1 cellular context compared by ENCODE assay signal in the genomic region with DNA sequence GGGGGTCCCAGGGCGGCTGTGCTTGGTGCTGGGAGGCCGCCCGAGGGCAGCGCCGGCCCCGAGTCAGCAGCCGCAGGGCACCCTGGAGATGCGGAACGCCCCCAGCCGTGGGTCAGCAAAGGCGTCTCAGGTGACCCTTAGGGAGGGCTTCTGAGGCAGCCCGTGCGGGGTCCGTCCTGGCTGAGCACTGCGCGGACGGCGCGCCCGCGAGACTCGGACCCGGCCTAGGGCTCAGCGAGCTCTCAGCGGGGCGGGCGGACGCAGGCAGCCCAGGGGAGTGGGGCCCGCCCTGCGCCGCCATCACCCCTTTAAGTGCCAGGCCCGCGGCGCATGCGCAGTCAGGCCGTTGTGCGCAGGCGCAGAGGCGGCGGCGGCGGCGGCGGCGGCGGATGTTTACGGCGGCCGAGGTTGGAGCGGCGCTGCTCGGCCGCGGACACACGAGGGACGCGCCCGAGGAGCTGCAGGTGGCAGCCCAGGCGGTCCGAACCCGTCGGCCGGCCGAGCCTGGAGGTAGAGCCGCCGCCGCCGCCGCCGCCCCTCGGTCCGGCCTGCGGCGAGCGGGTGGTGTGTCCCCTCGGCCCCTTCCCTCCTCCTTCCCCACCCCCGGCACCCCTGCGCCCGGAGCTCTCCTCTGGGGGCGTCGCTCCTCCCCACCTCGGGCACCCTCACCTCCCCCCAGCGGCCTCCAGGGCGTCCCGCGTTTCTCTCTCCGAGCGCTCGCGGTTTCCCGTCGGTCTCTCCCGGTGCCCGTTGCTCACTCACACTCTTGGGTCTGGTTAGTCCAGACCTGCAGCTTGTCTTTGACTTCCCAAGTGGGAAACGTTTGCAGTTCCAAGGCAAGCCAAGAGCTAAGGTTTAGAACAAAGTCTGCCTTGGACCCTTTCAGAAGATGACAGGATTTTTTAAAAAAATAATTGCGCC.
TF ChIP-seq lines count a peak whose summit lies in the region.

A gene (plus strand): TSS at position 388 of the 921 bp plus-strand sequence. CDS start 4,218 bp downstream, outside the sequence.

TF ChIP-seq in GM12878, 131 proteins besides CTCF, POLR2A, EP300 and RAD21 (continued from another document and continues in another):
- TF ChIP-seq, protein P1, sequence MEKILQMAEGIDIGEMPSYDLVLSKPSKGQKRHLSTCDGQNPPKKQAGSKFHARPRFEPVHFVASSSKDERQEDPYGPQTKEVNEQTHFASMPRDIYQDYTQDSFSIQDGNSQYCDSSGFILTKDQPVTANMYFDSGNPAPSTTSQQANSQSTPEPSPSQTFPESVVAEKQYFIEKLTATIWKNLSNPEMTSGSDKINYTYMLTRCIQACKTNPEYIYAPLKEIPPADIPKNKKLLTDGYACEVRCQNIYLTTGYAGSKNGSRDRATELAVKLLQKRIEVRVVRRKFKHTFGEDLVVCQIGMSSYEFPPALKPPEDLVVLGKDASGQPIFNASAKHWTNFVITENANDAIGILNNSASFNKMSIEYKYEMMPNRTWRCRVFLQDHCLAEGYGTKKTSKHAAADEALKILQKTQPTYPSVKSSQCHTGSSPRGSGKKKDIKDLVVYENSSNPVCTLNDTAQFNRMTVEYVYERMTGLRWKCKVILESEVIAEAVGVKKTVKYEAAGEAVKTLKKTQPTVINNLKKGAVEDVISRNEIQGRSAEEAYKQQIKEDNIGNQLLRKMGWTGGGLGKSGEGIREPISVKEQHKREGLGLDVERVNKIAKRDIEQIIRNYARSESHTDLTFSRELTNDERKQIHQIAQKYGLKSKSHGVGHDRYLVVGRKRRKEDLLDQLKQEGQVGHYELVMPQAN (conservative IDR thresholded peaks at IDR 0.05) = peak; percentile 95
- TF ChIP-seq RFX5 (IDR thresholded peaks at IDR 0.05; ENCODE audit: low read depth, low read length) (no peak), MTA3 (IDR thresholded peaks at IDR 0.05; ENCODE audit: borderline replicate concordance, low read length) (no peak), SMAD1 (IDR thresholded peaks at IDR 0.05; ENCODE audit: low read depth, partially characterized antibody) (no peak), ZNF217 (IDR thresholded peaks at IDR 0.05) (peak; percentile 79; the same call in 1 of the 2 replicates), ZNF384 (IDR thresholded peaks at IDR 0.05; ENCODE audit: borderline replicate concordance, low read depth, low read length) (no peak), JUNB (IDR thresholded peaks at IDR 0.05) (no peak), SREBF1 (IDR thresholded peaks at IDR 0.05; ENCODE audit: low read length) (no peak), RB1 (IDR thresholded peaks at IDR 0.05; ENCODE audit: borderline replicate concordance) (0 out of 2 replicates have a peak, but pooled peaks have one; percentile 80), CHD4 (IDR thresholded peaks at IDR 0.05) (no peak), FOS (IDR thresholded peaks at IDR 0.05; ENCODE audit: borderline replicate concordance, extremely low read depth, insufficient read length) (no peak), HDAC2 (IDR thresholded peaks at IDR 0.05) (no peak), SREBF2 (IDR thresholded peaks at IDR 0.05; ENCODE audit: low read length) (no peak), HDAC6 (IDR thresholded peaks at IDR 0.05; ENCODE audit: unreplicated experiment) (no peak), EGR1 (IDR thresholded peaks at IDR 0.05; ENCODE audit: borderline replicate concordance in 1 of 2, low read depth in 2 of 2, low read length in 2 of 2) (peak in 1 of 2 experiments; percentile 46; a peak in 1 of 3 replicates), CBX5 (IDR thresholded peaks at IDR 0.05; ENCODE audit: low read depth) (no peak), DPF2 (IDR thresholded peaks at IDR 0.05) (peak; percentile 84), IKZF2 (IDR thresholded peaks at IDR 0.05) (no peak), JUND (IDR thresholded peaks at IDR 0.05; ENCODE audit: low read depth, low read length) (no peak), RBBP5 (conservative IDR thresholded peaks at IDR 0.05) (no peak), TCF12 (IDR thresholded peaks at IDR 0.05; ENCODE audit: low read depth, low read length) (no peak; the same call in 1 of the 2 replicates), MEF2B (IDR thresholded peaks at IDR 0.05; ENCODE audit: partially characterized antibody, poor library complexity, severe bottlenecking) (no peak)
- TF ChIP-seq, protein P2, sequence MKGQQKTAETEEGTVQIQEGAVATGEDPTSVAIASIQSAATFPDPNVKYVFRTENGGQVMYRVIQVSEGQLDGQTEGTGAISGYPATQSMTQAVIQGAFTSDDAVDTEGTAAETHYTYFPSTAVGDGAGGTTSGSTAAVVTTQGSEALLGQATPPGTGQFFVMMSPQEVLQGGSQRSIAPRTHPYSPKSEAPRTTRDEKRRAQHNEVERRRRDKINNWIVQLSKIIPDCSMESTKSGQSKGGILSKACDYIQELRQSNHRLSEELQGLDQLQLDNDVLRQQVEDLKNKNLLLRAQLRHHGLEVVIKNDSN (IDR thresholded peaks at IDR 0.05; ENCODE audit: borderline replicate concordance, extremely low read length, insufficient read depth, low read depth, low read length) = no peak
- TF ChIP-seq, protein P3, sequence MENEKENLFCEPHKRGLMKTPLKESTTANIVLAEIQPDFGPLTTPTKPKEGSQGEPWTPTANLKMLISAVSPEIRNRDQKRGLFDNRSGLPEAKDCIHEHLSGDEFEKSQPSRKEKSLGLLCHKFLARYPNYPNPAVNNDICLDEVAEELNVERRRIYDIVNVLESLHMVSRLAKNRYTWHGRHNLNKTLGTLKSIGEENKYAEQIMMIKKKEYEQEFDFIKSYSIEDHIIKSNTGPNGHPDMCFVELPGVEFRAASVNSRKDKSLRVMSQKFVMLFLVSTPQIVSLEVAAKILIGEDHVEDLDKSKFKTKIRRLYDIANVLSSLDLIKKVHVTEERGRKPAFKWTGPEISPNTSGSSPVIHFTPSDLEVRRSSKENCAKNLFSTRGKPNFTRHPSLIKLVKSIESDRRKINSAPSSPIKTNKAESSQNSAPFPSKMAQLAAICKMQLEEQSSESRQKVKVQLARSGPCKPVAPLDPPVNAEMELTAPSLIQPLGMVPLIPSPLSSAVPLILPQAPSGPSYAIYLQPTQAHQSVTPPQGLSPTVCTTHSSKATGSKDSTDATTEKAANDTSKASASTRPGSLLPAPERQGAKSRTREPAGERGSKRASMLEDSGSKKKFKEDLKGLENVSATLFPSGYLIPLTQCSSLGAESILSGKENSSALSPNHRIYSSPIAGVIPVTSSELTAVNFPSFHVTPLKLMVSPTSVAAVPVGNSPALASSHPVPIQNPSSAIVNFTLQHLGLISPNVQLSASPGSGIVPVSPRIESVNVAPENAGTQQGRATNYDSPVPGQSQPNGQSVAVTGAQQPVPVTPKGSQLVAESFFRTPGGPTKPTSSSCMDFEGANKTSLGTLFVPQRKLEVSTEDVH (IDR thresholded peaks at IDR 0.05; ENCODE audit: low read depth, partially characterized antibody) = no peak
- TF ChIP-seq, protein P4, sequence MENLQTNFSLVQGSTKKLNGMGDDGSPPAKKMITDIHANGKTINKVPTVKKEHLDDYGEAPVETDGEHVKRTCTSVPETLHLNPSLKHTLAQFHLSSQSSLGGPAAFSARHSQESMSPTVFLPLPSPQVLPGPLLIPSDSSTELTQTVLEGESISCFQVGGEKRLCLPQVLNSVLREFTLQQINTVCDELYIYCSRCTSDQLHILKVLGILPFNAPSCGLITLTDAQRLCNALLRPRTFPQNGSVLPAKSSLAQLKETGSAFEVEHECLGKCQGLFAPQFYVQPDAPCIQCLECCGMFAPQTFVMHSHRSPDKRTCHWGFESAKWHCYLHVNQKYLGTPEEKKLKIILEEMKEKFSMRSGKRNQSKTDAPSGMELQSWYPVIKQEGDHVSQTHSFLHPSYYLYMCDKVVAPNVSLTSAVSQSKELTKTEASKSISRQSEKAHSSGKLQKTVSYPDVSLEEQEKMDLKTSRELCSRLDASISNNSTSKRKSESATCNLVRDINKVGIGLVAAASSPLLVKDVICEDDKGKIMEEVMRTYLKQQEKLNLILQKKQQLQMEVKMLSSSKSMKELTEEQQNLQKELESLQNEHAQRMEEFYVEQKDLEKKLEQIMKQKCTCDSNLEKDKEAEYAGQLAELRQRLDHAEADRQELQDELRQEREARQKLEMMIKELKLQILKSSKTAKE (IDR thresholded peaks at IDR 0.05; ENCODE audit: low read depth, poor library complexity, severe bottlenecking) = no peak
- TF ChIP-seq, protein P5, sequence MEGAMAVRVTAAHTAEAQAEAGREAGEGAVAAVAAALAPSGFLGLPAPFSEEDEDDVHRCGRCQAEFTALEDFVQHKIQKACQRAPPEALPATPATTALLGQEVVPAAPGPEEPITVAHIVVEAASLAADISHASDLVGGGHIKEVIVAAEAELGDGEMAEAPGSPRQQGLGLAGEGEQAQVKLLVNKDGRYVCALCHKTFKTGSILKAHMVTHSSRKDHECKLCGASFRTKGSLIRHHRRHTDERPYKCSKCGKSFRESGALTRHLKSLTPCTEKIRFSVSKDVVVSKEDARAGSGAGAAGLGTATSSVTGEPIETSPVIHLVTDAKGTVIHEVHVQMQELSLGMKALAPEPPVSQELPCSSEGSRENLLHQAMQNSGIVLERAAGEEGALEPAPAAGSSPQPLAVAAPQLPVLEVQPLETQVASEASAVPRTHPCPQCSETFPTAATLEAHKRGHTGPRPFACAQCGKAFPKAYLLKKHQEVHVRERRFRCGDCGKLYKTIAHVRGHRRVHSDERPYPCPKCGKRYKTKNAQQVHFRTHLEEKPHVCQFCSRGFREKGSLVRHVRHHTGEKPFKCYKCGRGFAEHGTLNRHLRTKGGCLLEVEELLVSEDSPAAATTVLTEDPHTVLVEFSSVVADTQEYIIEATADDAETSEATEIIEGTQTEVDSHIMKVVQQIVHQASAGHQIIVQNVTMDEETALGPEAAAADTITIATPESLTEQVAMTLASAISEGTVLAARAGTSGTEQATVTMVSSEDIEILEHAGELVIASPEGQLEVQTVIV (IDR thresholded peaks at IDR 0.05; ENCODE audit: borderline replicate concordance, partially characterized antibody) = no peak
- TF ChIP-seq, protein P6, sequence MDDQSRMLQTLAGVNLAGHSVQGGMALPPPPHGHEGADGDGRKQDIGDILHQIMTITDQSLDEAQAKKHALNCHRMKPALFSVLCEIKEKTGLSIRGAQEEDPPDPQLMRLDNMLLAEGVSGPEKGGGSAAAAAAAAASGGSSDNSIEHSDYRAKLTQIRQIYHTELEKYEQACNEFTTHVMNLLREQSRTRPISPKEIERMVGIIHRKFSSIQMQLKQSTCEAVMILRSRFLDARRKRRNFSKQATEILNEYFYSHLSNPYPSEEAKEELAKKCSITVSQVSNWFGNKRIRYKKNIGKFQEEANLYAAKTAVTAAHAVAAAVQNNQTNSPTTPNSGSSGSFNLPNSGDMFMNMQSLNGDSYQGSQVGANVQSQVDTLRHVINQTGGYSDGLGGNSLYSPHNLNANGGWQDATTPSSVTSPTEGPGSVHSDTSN (IDR thresholded peaks at IDR 0.05; ENCODE audit: insufficient replicate concordance, low read depth, low read length) = no peak
- TF ChIP-seq, protein P7, sequence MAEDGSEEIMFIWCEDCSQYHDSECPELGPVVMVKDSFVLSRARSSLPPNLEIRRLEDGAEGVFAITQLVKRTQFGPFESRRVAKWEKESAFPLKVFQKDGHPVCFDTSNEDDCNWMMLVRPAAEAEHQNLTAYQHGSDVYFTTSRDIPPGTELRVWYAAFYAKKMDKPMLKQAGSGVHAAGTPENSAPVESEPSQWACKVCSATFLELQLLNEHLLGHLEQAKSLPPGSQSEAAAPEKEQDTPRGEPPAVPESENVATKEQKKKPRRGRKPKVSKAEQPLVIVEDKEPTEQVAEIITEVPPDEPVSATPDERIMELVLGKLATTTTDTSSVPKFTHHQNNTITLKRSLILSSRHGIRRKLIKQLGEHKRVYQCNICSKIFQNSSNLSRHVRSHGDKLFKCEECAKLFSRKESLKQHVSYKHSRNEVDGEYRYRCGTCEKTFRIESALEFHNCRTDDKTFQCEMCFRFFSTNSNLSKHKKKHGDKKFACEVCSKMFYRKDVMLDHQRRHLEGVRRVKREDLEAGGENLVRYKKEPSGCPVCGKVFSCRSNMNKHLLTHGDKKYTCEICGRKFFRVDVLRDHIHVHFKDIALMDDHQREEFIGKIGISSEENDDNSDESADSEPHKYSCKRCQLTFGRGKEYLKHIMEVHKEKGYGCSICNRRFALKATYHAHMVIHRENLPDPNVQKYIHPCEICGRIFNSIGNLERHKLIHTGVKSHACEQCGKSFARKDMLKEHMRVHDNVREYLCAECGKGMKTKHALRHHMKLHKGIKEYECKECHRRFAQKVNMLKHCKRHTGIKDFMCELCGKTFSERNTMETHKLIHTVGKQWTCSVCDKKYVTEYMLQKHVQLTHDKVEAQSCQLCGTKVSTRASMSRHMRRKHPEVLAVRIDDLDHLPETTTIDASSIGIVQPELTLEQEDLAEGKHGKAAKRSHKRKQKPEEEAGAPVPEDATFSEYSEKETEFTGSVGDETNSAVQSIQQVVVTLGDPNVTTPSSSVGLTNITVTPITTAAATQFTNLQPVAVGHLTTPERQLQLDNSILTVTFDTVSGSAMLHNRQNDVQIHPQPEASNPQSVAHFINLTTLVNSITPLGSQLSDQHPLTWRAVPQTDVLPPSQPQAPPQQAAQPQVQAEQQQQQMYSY (CRISPR knock-in tag; IDR thresholded peaks at IDR 0.05) = no peak
- TF ChIP-seq, protein P8, sequence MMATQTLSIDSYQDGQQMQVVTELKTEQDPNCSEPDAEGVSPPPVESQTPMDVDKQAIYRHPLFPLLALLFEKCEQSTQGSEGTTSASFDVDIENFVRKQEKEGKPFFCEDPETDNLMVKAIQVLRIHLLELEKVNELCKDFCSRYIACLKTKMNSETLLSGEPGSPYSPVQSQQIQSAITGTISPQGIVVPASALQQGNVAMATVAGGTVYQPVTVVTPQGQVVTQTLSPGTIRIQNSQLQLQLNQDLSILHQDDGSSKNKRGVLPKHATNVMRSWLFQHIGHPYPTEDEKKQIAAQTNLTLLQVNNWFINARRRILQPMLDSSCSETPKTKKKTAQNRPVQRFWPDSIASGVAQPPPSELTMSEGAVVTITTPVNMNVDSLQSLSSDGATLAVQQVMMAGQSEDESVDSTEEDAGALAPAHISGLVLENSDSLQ (IDR thresholded peaks at IDR 0.05) = no peak
- TF ChIP-seq, protein P9, sequence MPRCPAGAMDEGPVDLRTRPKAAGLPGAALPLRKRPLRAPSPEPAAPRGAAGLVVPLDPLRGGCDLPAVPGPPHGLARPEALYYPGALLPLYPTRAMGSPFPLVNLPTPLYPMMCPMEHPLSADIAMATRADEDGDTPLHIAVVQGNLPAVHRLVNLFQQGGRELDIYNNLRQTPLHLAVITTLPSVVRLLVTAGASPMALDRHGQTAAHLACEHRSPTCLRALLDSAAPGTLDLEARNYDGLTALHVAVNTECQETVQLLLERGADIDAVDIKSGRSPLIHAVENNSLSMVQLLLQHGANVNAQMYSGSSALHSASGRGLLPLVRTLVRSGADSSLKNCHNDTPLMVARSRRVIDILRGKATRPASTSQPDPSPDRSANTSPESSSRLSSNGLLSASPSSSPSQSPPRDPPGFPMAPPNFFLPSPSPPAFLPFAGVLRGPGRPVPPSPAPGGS (IDR thresholded peaks at IDR 0.05; ENCODE audit: borderline replicate concordance, insufficient read depth, low read depth, low read length, poor library complexity, severe bottlenecking) = no peak
- TF ChIP-seq, protein P10, sequence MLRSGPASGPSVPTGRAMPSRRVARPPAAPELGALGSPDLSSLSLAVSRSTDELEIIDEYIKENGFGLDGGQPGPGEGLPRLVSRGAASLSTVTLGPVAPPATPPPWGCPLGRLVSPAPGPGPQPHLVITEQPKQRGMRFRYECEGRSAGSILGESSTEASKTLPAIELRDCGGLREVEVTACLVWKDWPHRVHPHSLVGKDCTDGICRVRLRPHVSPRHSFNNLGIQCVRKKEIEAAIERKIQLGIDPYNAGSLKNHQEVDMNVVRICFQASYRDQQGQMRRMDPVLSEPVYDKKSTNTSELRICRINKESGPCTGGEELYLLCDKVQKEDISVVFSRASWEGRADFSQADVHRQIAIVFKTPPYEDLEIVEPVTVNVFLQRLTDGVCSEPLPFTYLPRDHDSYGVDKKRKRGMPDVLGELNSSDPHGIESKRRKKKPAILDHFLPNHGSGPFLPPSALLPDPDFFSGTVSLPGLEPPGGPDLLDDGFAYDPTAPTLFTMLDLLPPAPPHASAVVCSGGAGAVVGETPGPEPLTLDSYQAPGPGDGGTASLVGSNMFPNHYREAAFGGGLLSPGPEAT (IDR thresholded peaks at IDR 0.05; ENCODE audit: low read depth) = no peak; the same call in 1 of the 2 replicates
